1 cellular context compared by ENCODE assay signal in genomic region chrX:110317820-110318663, GRCh38.
TF ChIP-seq lines count a peak whose summit lies in the region.

AMMECR1 (minus strand) TSS chrX:110318085; CDS start chrX:110318071, 14 bp downstream.

TF ChIP-seq in K562, 482 proteins besides CTCF, POLR2A, EP300 and RAD21 (continued from another document and continues in another):
- TF ChIP-seq ZNF75A (CRISPR knock-in tag; IDR thresholded peaks at IDR 0.05) (no peak), SETDB1 (IDR thresholded peaks at IDR 0.05; ENCODE audit: low read length) (no peak), FOXP4 (CRISPR knock-in tag; IDR thresholded peaks at IDR 0.05; ENCODE audit: borderline replicate concordance) (no peak), ID3 (CRISPR knock-in tag; IDR thresholded peaks at IDR 0.05) (no peak), ID3 (tag; IDR thresholded peaks at IDR 0.05) (0 out of 2 replicates have a peak, but pooled peaks have one; percentile 5), RBM25 (IDR thresholded peaks at IDR 0.05; ENCODE audit: low read depth, low read length, severe bottlenecking) (no peak), HMGN3 (IDR thresholded peaks at IDR 0.05; ENCODE audit: borderline replicate concordance, extremely low read depth, insufficient read length, low read depth, low read length) (peak; percentile 28), ZNF23 (CRISPR knock-in tag; IDR thresholded peaks at IDR 0.05) (no peak), ZNF395 (CRISPR knock-in tag; IDR thresholded peaks at IDR 0.05) (peak; percentile 88), ZNF174 (CRISPR knock-in tag; IDR thresholded peaks at IDR 0.05) (no peak), POLR2B (IDR thresholded peaks at IDR 0.05; ENCODE audit: low read depth, partially characterized antibody) (peak; percentile 72), ATF7 (IDR thresholded peaks at IDR 0.05) (peak; percentile 52; the same call in 1 of the 2 replicates), CBX1 (IDR thresholded peaks at IDR 0.05; ENCODE audit: low read depth) (peak; percentile 67; the same call in 1 of the 2 replicates), FOXK1 (CRISPR knock-in tag; IDR thresholded peaks at IDR 0.05; ENCODE audit: borderline replicate concordance) (no peak), ARID2 (IDR thresholded peaks at IDR 0.05) (no peak), TAF9B (IDR thresholded peaks at IDR 0.05; ENCODE audit: partially characterized antibody) (peak; percentile 89), CREBBP (IDR thresholded peaks at IDR 0.05; ENCODE audit: low read depth, low read length) (no peak), THRA (IDR thresholded peaks at IDR 0.05) (no peak), SRSF3 (IDR thresholded peaks at IDR 0.05; ENCODE audit: insufficient read depth, low read length) (0 out of 2 replicates have a peak, but pooled peaks have one; percentile 26), ELF1 (tag; IDR thresholded peaks at IDR 0.05) (0 out of 2 replicates have a peak, but pooled peaks have one; percentile 10), RBBP5 (IDR thresholded peaks at IDR 0.05; ENCODE audit: borderline replicate concordance, insufficient read depth, low read length, poor library complexity, severe bottlenecking) (peak; percentile 85), ARHGAP35 (IDR thresholded peaks at IDR 0.05; ENCODE audit: partially characterized antibody) (no peak), CC2D1A (IDR thresholded peaks at IDR 0.05) (0 out of 2 replicates have a peak, but pooled peaks have one; percentile 13), HDAC1 (IDR thresholded peaks at IDR 0.05) (peak in 1 of 2 experiments; percentile 46; a peak in 2 of 4 replicates), ZNF507 (tag; conservative IDR thresholded peaks at IDR 0.05) (no peak), ATF6 (CRISPR knock-in tag; IDR thresholded peaks at IDR 0.05) (no peak), ZNF609 (CRISPR knock-in tag; IDR thresholded peaks at IDR 0.05; ENCODE audit: borderline replicate concordance) (no peak), MCM7 (IDR thresholded peaks at IDR 0.05) (no peak), U2AF2 (optimal IDR thresholded peaks at IDR 0.05; ENCODE audit: low read depth, low read length) (no peak), CHAMP1 (IDR thresholded peaks at IDR 0.05) (no peak), ZSCAN32 (CRISPR knock-in tag; IDR thresholded peaks at IDR 0.05) (no peak), ELF4 (CRISPR knock-in tag; IDR thresholded peaks at IDR 0.05) (no peak), NR2C2 (CRISPR knock-in tag; IDR thresholded peaks at IDR 0.05) (no peak), NR2C2 (tag; IDR thresholded peaks at IDR 0.05) (peak; percentile 70), CREB1 (IDR thresholded peaks at IDR 0.05) (peak; percentile 36; the same call in 1 of the 2 replicates), CREB1 (CRISPR knock-in tag; IDR thresholded peaks at IDR 0.05) (0 out of 2 replicates have a peak, but pooled peaks have one; percentile 26), MLLT1 (IDR thresholded peaks at IDR 0.05) (peak; percentile 35 to 52; a peak in 1 of 4 replicates), GTF3C2 (IDR thresholded peaks at IDR 0.05; ENCODE audit: borderline replicate concordance, extremely low read depth, insufficient read length) (no peak), POLR2H (tag; IDR thresholded peaks at IDR 0.05; ENCODE audit: low read depth) (peak; percentile 33; the same call in 1 of the 2 replicates), E2F6 (IDR thresholded peaks at IDR 0.05; ENCODE audit: borderline replicate concordance in 1 of 2, extremely low read depth in 1 of 2, insufficient read depth in 1 of 2, insufficient read length in 1 of 2, low read depth in 1 of 2, low read length in 1 of 2, poor library complexity in 1 of 2, severe bottlenecking in 1 of 2) (peak; percentile 78 to 94), YY1 (IDR thresholded peaks at IDR 0.05; ENCODE audit: borderline replicate concordance in 1 of 3, control insufficient read depth in 1 of 3, extremely low read depth in 1 of 3, insufficient read depth in 3 of 3, insufficient read length in 1 of 3, insufficient replicate concordance in 2 of 3, low read depth in 1 of 3, low read length in 2 of 3) (peak; percentile 84 to 96 (median 95))
